1 cellular context compared by ENCODE assay signal in the genomic region with DNA sequence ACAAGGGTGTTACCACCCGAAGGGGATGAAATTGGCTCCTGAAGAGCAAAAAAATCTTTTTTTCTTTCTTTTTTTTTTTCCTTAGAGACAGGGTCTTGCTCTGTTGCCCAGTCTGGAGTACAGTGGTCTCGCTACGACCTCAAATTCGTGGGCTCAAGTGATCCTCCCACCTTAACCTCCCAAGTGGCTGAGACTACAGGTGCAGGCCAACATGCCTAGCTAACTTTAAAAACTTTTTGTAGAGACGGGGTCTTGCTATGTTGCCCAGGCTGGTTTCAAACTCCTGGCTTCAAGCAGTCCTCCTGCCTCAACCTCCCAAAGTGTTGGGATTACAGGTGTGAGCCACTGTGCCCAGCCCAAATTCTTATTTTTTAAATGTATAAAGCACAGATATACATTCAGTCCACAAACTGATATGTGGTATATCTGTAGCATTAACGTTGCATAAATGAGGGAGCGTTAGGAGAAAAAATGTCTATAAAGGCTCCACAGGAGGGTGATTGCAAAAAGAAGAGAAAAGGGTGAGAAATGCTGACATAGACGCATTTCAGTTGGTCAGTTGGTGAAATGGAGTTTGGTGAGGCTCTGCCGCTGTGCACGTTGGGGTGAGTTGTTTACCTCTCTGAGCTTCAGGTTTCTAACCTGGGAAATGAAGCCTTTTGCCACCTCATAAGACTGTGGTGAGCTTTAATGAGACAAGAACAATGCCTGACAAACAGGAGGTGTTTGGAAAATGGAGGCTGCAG.
TF ChIP-seq lines count a peak whose summit lies in the region.

No MANE protein-coding gene starts in this region.

TF ChIP-seq in endothelial cell of umbilical vein, 7 proteins besides CTCF, POLR2A, EP300 and RAD21:
- TF ChIP-seq POLR2AphosphoS5 (IDR thresholded peaks at IDR 0.05; ENCODE audit: insufficient read depth, low read depth, low read length) (no peak), JUN (IDR thresholded peaks at IDR 0.05; ENCODE audit: borderline replicate concordance, insufficient read depth, insufficient read length, low read depth) (no peak), EZH2 (IDR thresholded peaks at IDR 0.05; ENCODE audit: borderline replicate concordance, low read depth, low read length, severe bottlenecking) (no peak), MYC (IDR thresholded peaks at IDR 0.05; ENCODE audit: low read depth, low read length) (no peak), FOS (IDR thresholded peaks at IDR 0.05; ENCODE audit: borderline replicate concordance, insufficient read depth, low read length) (no peak), GATA2 (IDR thresholded peaks at IDR 0.05; ENCODE audit: insufficient read depth, insufficient read length, low read depth, low read length) (no peak)
- TF ChIP-seq, protein P1, sequence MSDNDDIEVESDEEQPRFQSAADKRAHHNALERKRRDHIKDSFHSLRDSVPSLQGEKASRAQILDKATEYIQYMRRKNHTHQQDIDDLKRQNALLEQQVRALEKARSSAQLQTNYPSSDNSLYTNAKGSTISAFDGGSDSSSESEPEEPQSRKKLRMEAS (IDR thresholded peaks at IDR 0.05; ENCODE audit: insufficient read depth, insufficient read length) = no peak
